In genomic region chr1:169024800-169025253, GRCh38 we compare ENCODE assay signal across 1 cellular context.
A peak's percentile ranks its signal among the peaks of the same experiment; 100 is the strongest.
TF ChIP-seq lines count a peak whose summit lies in the region.

No MANE protein-coding gene starts in this region.

TF ChIP-seq in GM12878, 131 proteins besides CTCF, POLR2A, EP300 and RAD21 (continued from another document):
- TF ChIP-seq ZNF24 (IDR thresholded peaks at IDR 0.05) (no peak; the same call in 1 of the 2 replicates), ATF7 (IDR thresholded peaks at IDR 0.05; ENCODE audit: low read depth) (peak; percentile 70), SPI1 (IDR thresholded peaks at IDR 0.05; ENCODE audit: borderline replicate concordance, insufficient read depth, low read depth, low read length) (peak; percentile 75), IRF4 (IDR thresholded peaks at IDR 0.05; ENCODE audit: low read depth, low read length) (peak; percentile 54; the same call in 1 of the 2 replicates), CBFB (IDR thresholded peaks at IDR 0.05; ENCODE audit: low read depth) (peak; percentile 53; the same call in 1 of the 2 replicates), ZNF687 (IDR thresholded peaks at IDR 0.05) (peak; percentile 81), FOXM1 (IDR thresholded peaks at IDR 0.05; ENCODE audit: low read depth, low read length) (peak; percentile 62; the same call in 1 of the 2 replicates), SMC3 (IDR thresholded peaks at IDR 0.05; ENCODE audit: borderline replicate concordance, low read length) (no peak), DPF2 (IDR thresholded peaks at IDR 0.05) (0 out of 2 replicates have a peak, but pooled peaks have one; percentile 70), NR2C2 (IDR thresholded peaks at IDR 0.05; ENCODE audit: borderline replicate concordance, control insufficient read depth, insufficient read length, low read depth) (no peak), SMAD1 (IDR thresholded peaks at IDR 0.05; ENCODE audit: low read depth, partially characterized antibody) (peak; percentile 16), JUNB (IDR thresholded peaks at IDR 0.05) (peak; percentile 41; the same call in 1 of the 2 replicates), GATAD2B (conservative IDR thresholded peaks at IDR 0.05; ENCODE audit: low read depth) (peak; percentile 24; the same call in 1 of the 2 replicates), ZNF384 (IDR thresholded peaks at IDR 0.05; ENCODE audit: borderline replicate concordance, low read depth, low read length) (no peak), PAX5 (IDR thresholded peaks at IDR 0.05; ENCODE audit: borderline replicate concordance, low read depth, low read length) (peak; percentile 98), PAX8 (IDR thresholded peaks at IDR 0.05) (peak; percentile 100), RUNX3 (IDR thresholded peaks at IDR 0.05; ENCODE audit: low read length) (peak; percentile 86), IKZF2 (IDR thresholded peaks at IDR 0.05) (peak; percentile 87 to 88), IKZF1 (conservative IDR thresholded peaks at IDR 0.05) (peak; percentile 85), NR2F1 (conservative IDR thresholded peaks at IDR 0.05) (peak; percentile 69), CUX1 (IDR thresholded peaks at IDR 0.05; ENCODE audit: insufficient replicate concordance, low read depth, low read length) (peak; percentile 94), NFIC (IDR thresholded peaks at IDR 0.05; ENCODE audit: low read depth, low read length) (peak; percentile 76), MYB (IDR thresholded peaks at IDR 0.05; ENCODE audit: borderline replicate concordance, low read depth, low read length) (peak; percentile 70; the same call in 1 of the 2 replicates), TBL1XR1 (IDR thresholded peaks at IDR 0.05; ENCODE audit: low read depth, low read length) (peak; percentile 44; the same call in 1 of the 2 replicates), TAF1 (IDR thresholded peaks at IDR 0.05; ENCODE audit: borderline replicate concordance, low read depth, low read length) (0 out of 2 replicates have a peak, but pooled peaks have one; percentile 29), ZBTB33 (IDR thresholded peaks at IDR 0.05) (no peak), CREM (IDR thresholded peaks at IDR 0.05; ENCODE audit: low read depth) (0 out of 2 replicates have a peak, but pooled peaks have one; percentile 14), BCL3 (IDR thresholded peaks at IDR 0.05; ENCODE audit: borderline replicate concordance, insufficient read depth, low read depth, low read length, poor library complexity, severe bottlenecking) (peak; percentile 67), EZH2 (IDR thresholded peaks at IDR 0.05; ENCODE audit: borderline replicate concordance, control insufficient read depth, low read depth, low read length) (no peak), RFX5 (IDR thresholded peaks at IDR 0.05; ENCODE audit: low read depth, low read length) (peak; percentile 26; the same call in 1 of the 2 replicates), HDGF (IDR thresholded peaks at IDR 0.05) (no peak), MTA2 (IDR thresholded peaks at IDR 0.05; ENCODE audit: low read depth) (peak; percentile 91), RAD51 (IDR thresholded peaks at IDR 0.05) (peak; percentile 19), MTA3 (IDR thresholded peaks at IDR 0.05; ENCODE audit: borderline replicate concordance, low read length) (no peak), BCL11A (IDR thresholded peaks at IDR 0.05; ENCODE audit: low read depth, low read length) (peak; percentile 64; the same call in 1 of the 2 replicates), MEF2B (IDR thresholded peaks at IDR 0.05; ENCODE audit: partially characterized antibody, poor library complexity, severe bottlenecking) (peak; percentile 62), MEF2A (IDR thresholded peaks at IDR 0.05; ENCODE audit: insufficient read depth, low read depth, low read length) (0 out of 2 replicates have a peak, but pooled peaks have one; percentile 32), GABPA (IDR thresholded peaks at IDR 0.05; ENCODE audit: low read depth) (no peak), SREBF2 (IDR thresholded peaks at IDR 0.05; ENCODE audit: low read length) (no peak), CBX5 (IDR thresholded peaks at IDR 0.05; ENCODE audit: low read depth) (peak; percentile 56; the same call in 1 of the 2 replicates), ETV6 (conservative IDR thresholded peaks at IDR 0.05 in 1 of 2, IDR thresholded peaks at IDR 0.05 in 1 of 2; ENCODE audit: borderline replicate concordance in 1 of 2, low read depth in 1 of 2) (peak in 1 of 2 experiments; percentile 54; a peak in 1 of 4 replicates), RELA (IDR thresholded peaks at IDR 0.05; ENCODE audit: borderline replicate concordance, partially characterized antibody) (peak; percentile 60), PKNOX1 (IDR thresholded peaks at IDR 0.05) (peak; percentile 79), SKIL (IDR thresholded peaks at IDR 0.05; ENCODE audit: low read depth, poor library complexity, severe bottlenecking) (peak; percentile 96), RBBP5 (conservative IDR thresholded peaks at IDR 0.05) (no peak)
